In genomic region chr2:16331761-16332160, GRCh38 we compare ENCODE assay signal across 21 cellular contexts.
DNase-seq lines count a peak whose midpoint lies in the region; ATAC-seq, FAIRE-seq and TF ChIP-seq lines count a peak whose summit lies in the region.
"Had no signal": no experiment of that assay in that cellular context is flagged by ENCODE, and none has a peak within 500 bp of the region (broad histone marks: within the 10 kb centered on the region; RNA-seq: fewer than 3 reads in every experiment).

No MANE protein-coding gene starts in this region.

- DNase-seq in Caco-2, result no peak
- DNase-seq in H1 (ENCODE audit: low read depth in 1 of 2, low spot score in 2 of 2), result no peak
- DNase-seq in activated CD8-positive, alpha-beta T cell treated with anti-CD3 and anti-CD28 coated beads for 36 hours, result no peak
- DNase-seq in activated CD8-positive, alpha-beta memory T cell treated with anti-CD3 and anti-CD28 coated beads, Interleukin-2, amount 50 U/mL, for 4 hours, result no peak
- DNase-seq: CD4-positive, CD25-positive, alpha-beta regulatory T cell; CD8-positive, alpha-beta T cell; DMS 273 treated with DMSO at 0.1 percent for 48 hours; DMS79; EL; GDM1; HFFc6 had no signal

- H3K9me3 Mint-ChIP-seq in Caco-2 (ENCODE audit: unreplicated experiment) (peaks cover 19% of the 10 kb centered on the region), nephron (no peaks in the 10 kb centered on the region)
- no peaks in the 10 kb centered on the region for H3K9me3 Mint-ChIP-seq in activated CD8-positive, alpha-beta T cell treated with anti-CD3 and anti-CD28 coated beads for 36 hours
- peaks cover 4% of the 10 kb centered on the region for H3K9me3 Mint-ChIP-seq in activated T-helper 17 cell treated with anti-CD3 and anti-CD28 coated beads, Interleukin-2, amount 50 U/mL, for 72 hours
- H3K9me3 Mint-ChIP-seq: CD8-positive, alpha-beta T cell; GM23338 had no signal

- H3K14ac ChIP-seq in H1 (ENCODE audit: insufficient read length), result no peak overlapping the region

- H3K27me3 Mint-ChIP-seq in Caco-2 (ENCODE audit: insufficient read depth, unreplicated experiment) (no peaks in the 10 kb centered on the region), nephron (ENCODE audit: low read depth) (peaks cover 14% of the 10 kb centered on the region)
- H3K27me3 Mint-ChIP-seq in activated CD8-positive, alpha-beta T cell treated with anti-CD3 and anti-CD28 coated beads for 36 hours, result no peaks in the 10 kb centered on the region
- H3K27me3 Mint-ChIP-seq in activated T-helper 17 cell treated with anti-CD3 and anti-CD28 coated beads, Interleukin-2, amount 50 U/mL, for 72 hours, result peaks cover 5% of the 10 kb centered on the region
- H3K27me3 Mint-ChIP-seq: CD4-positive, CD25-positive, alpha-beta regulatory T cell had no signal

- no peak for TF ChIP-seq CTCF in Caco-2 (IDR thresholded peaks at IDR 0.05; ENCODE audit: insufficient read depth in 1 of 2, low read depth in 1 of 2, low read length in 1 of 2, severe bottlenecking in 1 of 2, unreplicated experiment in 1 of 2)
- TF ChIP-seq CTCF in H1 (IDR thresholded peaks at IDR 0.05; ENCODE audit: control extremely low read depth in 1 of 3, insufficient read depth in 1 of 3, low read depth in 1 of 3, low read length in 3 of 3), result no peak
- TF ChIP-seq CTCF in nephron (IDR thresholded peaks at IDR 0.05; ENCODE audit: unreplicated experiment in 3 of 3), result no peak
- TF ChIP-seq CTCF in activated CD8-positive, alpha-beta T cell treated with anti-CD3 and anti-CD28 coated beads for 36 hours (IDR thresholded peaks at IDR 0.05), result no peak

- H3K9me3 ChIP-seq in Caco-2 (no peaks in the 10 kb centered on the region), H1 (ENCODE audit: insufficient read depth in 2 of 2, low read depth in 1 of 2, low read length in 1 of 2) (no peaks in the 10 kb centered on the region)
- H3K9me3 ChIP-seq: BLaER1, HAP-1 had no signal

- no peak overlapping the region for H2AK5ac ChIP-seq in H1 (ENCODE audit: low read depth, low read length)

- no peak overlapping the region for H3K9ac ChIP-seq in H1 (replicated peaks in 1 of 4; ENCODE audit: extremely low read depth in 1 of 4, low read depth in 3 of 4, low read length in 3 of 4)
- H3K9ac ChIP-seq: BLaER1 had no signal

- no peak overlapping the region for H2BK120ac ChIP-seq in H1 (replicated peaks; ENCODE audit: low read depth, low read length)

- BruUV-seq in Caco-2 (replicated peaks; lab: Mats Ljungman, UMichigan), result no TSS peak

- H2BK15ac ChIP-seq in H1 (ENCODE audit: low read length), result no peak overlapping the region

- H3K56ac ChIP-seq in H1 (replicated peaks; ENCODE audit: insufficient read length, low read depth, low read length), result no peak overlapping the region

- no peak for FAIRE-seq in H1 (lab: Jason Lieb, UNC)
- FAIRE-seq: D721Med, GM12878, GM19239, H54 had no signal

- no peak overlapping the region for H3K18ac ChIP-seq in H1 (ENCODE audit: extremely low read depth, low read length)

- WGBS in H1 (ENCODE audit: extremely low coverage in 1 of 2, insufficient coverage in 1 of 2, insufficient read length in 1 of 2, insufficient replicate concordance in 2 of 2, low coverage in 1 of 2, low lambda C conversion rate in 2 of 2, missing lambda C conversion rate in 1 of 2), 2 experiments, result 89% methylated on average over 2 of the region's 2 CpGs; no CpG with 5 or more reads in 1 of the 2 experiments

- peaks cover 56% of the 10 kb centered on the region for H3K4me1 ChIP-seq in Caco-2
- peaks cover 9 to 16% (median 14%) of the 10 kb centered on the region in 4 experiments for H3K4me1 ChIP-seq in H1 (replicated peaks in 1 of 4; ENCODE audit: control insufficient read depth in 3 of 4, insufficient read depth in 4 of 4, low read length in 3 of 4)
- H3K4me1 ChIP-seq: HAP-1 had no signal

- H4K8ac ChIP-seq in H1 (ENCODE audit: extremely low read depth, insufficient read depth, low read length), result no peak overlapping the region

- H2BK12ac ChIP-seq in H1 (ENCODE audit: low read depth, low read length), result no peak overlapping the region

- no peak for TF ChIP-seq EP300 in H1 (IDR thresholded peaks at IDR 0.05; ENCODE audit: borderline replicate concordance in 1 of 2, low read depth in 2 of 2, low read length in 2 of 2)

- H2BK5ac ChIP-seq in H1 (ENCODE audit: low read depth, low read length), result no peak overlapping the region

- no peak overlapping the region for H4K91ac ChIP-seq in H1 (replicated peaks; ENCODE audit: insufficient read length, low read length)

- H3K27ac Mint-ChIP-seq in Caco-2 (ENCODE audit: unreplicated experiment) (peak overlapping the region; percentile 28), nephron (peak overlapping the region; percentile 15 to 74 (median 51))
- H3K27ac Mint-ChIP-seq in activated CD8-positive, alpha-beta T cell treated with anti-CD3 and anti-CD28 coated beads for 36 hours, result no peak overlapping the region
- H3K27ac Mint-ChIP-seq in activated T-helper 17 cell treated with anti-CD3 and anti-CD28 coated beads, Interleukin-2, amount 50 U/mL, for 72 hours, result no peak overlapping the region
- H3K27ac Mint-ChIP-seq: CD4-positive, CD25-positive, alpha-beta regulatory T cell; CD8-positive, alpha-beta T cell; GM23338; HFFc6 had no signal

- no peaks in the 10 kb centered on the region for H4K20me1 ChIP-seq in H1 (replicated peaks in 1 of 2; ENCODE audit: control insufficient read depth in 1 of 2, insufficient read depth in 2 of 2, low read length in 2 of 2)
- H4K20me1 ChIP-seq: BLaER1 had no signal

- H3K4me3 ChIP-seq in Caco-2 (ENCODE audit: low read depth, low read length) (no peak overlapping the region), H1 (ENCODE audit: extremely low read depth in 1 of 4, insufficient read depth in 2 of 4, low read depth in 3 of 4, low read length in 4 of 4) (no peak overlapping the region)
- H3K4me3 ChIP-seq: BLaER1, GM12878, GM23338, HAP-1 had no signal

- H3K4me1 Mint-ChIP-seq in Caco-2 (ENCODE audit: low read depth, unreplicated experiment), result peaks cover 76% of the 10 kb centered on the region
- peaks cover 49% of the 10 kb centered on the region for H3K4me1 Mint-ChIP-seq in nephron
- H3K4me1 Mint-ChIP-seq in activated CD8-positive, alpha-beta T cell treated with anti-CD3 and anti-CD28 coated beads for 36 hours (ENCODE audit: low read depth), result no peaks in the 10 kb centered on the region
- H3K4me1 Mint-ChIP-seq in activated T-helper 17 cell treated with anti-CD3 and anti-CD28 coated beads, Interleukin-2, amount 50 U/mL, for 72 hours, result no peaks in the 10 kb centered on the region
- H3K4me1 Mint-ChIP-seq: CD4-positive, CD25-positive, alpha-beta regulatory T cell had no signal

- POLR2A ChIA-PET in Caco-2 (lab: Charles Lee) (interaction anchor here (1.8 kb wide), 1 partner anchor 94 kb away, joined by 9 read pairs; no protein-coding TSS in a partner anchor), H1 (lab: Charles Lee; ENCODE audit: partially characterized antibody) (interaction anchor here (0.5 kb wide), 1 partner anchor 391 kb away, joined by 4 read pairs; the partner anchor contains the start of gene MYCN)
- POLR2A ChIA-PET in activated CD8-positive, alpha-beta T cell treated with anti-CD3 and anti-CD28 coated beads for 36 hours (lab: Charles Lee), result no interaction called here

- no peaks in the 10 kb centered on the region; the same call in 1 of the 2 replicates for H3K23me2 ChIP-seq in H1 (ENCODE audit: low read depth, low read length)

- H4K5ac ChIP-seq in H1 (ENCODE audit: insufficient read length, low read depth, low read length), result no peak overlapping the region

- no peak for ATAC-seq in activated CD8-positive, alpha-beta T cell treated with anti-CD3 and anti-CD28 coated beads for 36 hours
- ATAC-seq in activated T-helper 17 cell treated with anti-CD3 and anti-CD28 coated beads, Interleukin-2, amount 50 U/mL, for 72 hours (replicated peaks), result no peak
- ATAC-seq: CD8-positive, alpha-beta T cell; GM12878 had no signal

- H3K27me3 ChIP-seq in Caco-2 (replicated peaks; ENCODE audit: control insufficient read depth, insufficient read depth, low read length), result no peaks in the 10 kb centered on the region
- peaks cover 0 to 4% (median 1%) of the 10 kb centered on the region in 4 experiments; a peak in 1 of 7 replicates for H3K27me3 ChIP-seq in H1 (replicated peaks in 1 of 4; ENCODE audit: control insufficient read depth in 3 of 4, extremely low read depth in 1 of 4, insufficient read depth in 3 of 4, low read length in 3 of 4)
- H3K27me3 ChIP-seq: BLaER1 had no signal

- no peak overlapping the region for H3K23ac ChIP-seq in H1 (ENCODE audit: insufficient read length)

- no peak overlapping the region; a peak in 1 of 4 replicates for H3K4me2 ChIP-seq in H1 (ENCODE audit: insufficient read depth in 1 of 2, low read depth in 2 of 2, low read length in 2 of 2)
- H3K4me2 ChIP-seq: BLaER1 had no signal

- H3K36me3 ChIP-seq in Caco-2 (ENCODE audit: control insufficient read depth, insufficient read depth, low read length), result no peaks in the 10 kb centered on the region
- no peaks in the 10 kb centered on the region for H3K36me3 ChIP-seq in H1 (ENCODE audit: control insufficient read depth in 2 of 4, insufficient read depth in 4 of 4, low read length in 3 of 4)
- H3K36me3 ChIP-seq: BLaER1, HAP-1 had no signal

- H3K4ac ChIP-seq in H1 (replicated peaks; ENCODE audit: insufficient read length, low read depth, low read length), result peak overlapping the region; percentile 13

- intact Hi-C loops in Caco-2 (cut with micrococcal nuclease; ENCODE audit: unreplicated experiment), result loop anchor here (5.0 kb wide), 1 partner anchor 229 kb away; no protein-coding TSS in a partner anchor
- intact Hi-C loops in activated CD8-positive, alpha-beta T cell treated with anti-CD3 and anti-CD28 coated beads for 36 hours (cut with micrococcal nuclease), result no loop called here

- H3K79me1 ChIP-seq in H1 (ENCODE audit: low read depth, low read length), result no peaks in the 10 kb centered on the region

- H2BK20ac ChIP-seq in H1 (ENCODE audit: low read length), result no peak overlapping the region

- H3K27ac ChIP-seq in H1 (ENCODE audit: low read depth, low read length), result no peak overlapping the region
- H3K27ac ChIP-seq: BLaER1, C4-2B had no signal

- no peaks in the 10 kb centered on the region for H3K79me2 ChIP-seq in H1 (ENCODE audit: control insufficient read depth in 1 of 2, insufficient read depth in 2 of 2, low read length in 2 of 2)

- CTCF ChIA-PET in Caco-2 (lab: Charles Lee), result no interaction called here
- CTCF ChIA-PET in H1 (lab: Charles Lee; ENCODE audit: partially characterized antibody), result no interaction called here
- CTCF ChIA-PET in activated CD8-positive, alpha-beta T cell treated with anti-CD3 and anti-CD28 coated beads for 36 hours (lab: Charles Lee), result no interaction called here

- TF ChIP-seq RAD21 in H1 (IDR thresholded peaks at IDR 0.05 in 1 of 2, conservative IDR thresholded peaks at IDR 0.05 in 1 of 2; ENCODE audit: low read depth in 2 of 2, low read length in 2 of 2), result no peak

- peaks cover 16% of the 10 kb centered on the region for H3K36me3 Mint-ChIP-seq in Caco-2 (ENCODE audit: insufficient read depth, unreplicated experiment)
- H3K36me3 Mint-ChIP-seq in nephron (ENCODE audit: low read depth), result no peaks in the 10 kb centered on the region
- no peaks in the 10 kb centered on the region for H3K36me3 Mint-ChIP-seq in activated CD8-positive, alpha-beta T cell treated with anti-CD3 and anti-CD28 coated beads for 36 hours (ENCODE audit: low read depth)
- H3K36me3 Mint-ChIP-seq in activated T-helper 17 cell treated with anti-CD3 and anti-CD28 coated beads, Interleukin-2, amount 50 U/mL, for 72 hours (ENCODE audit: low read depth), result no peaks in the 10 kb centered on the region
- H3K36me3 Mint-ChIP-seq: CD4-positive, CD25-positive, alpha-beta regulatory T cell; CD8-positive, alpha-beta T cell had no signal

- H3K4me3 Mint-ChIP-seq in Caco-2 (ENCODE audit: unreplicated experiment) (no peak overlapping the region), nephron (no peak overlapping the region)
- no peak overlapping the region for H3K4me3 Mint-ChIP-seq in activated CD8-positive, alpha-beta T cell treated with anti-CD3 and anti-CD28 coated beads for 36 hours
- H3K4me3 Mint-ChIP-seq in activated T-helper 17 cell treated with anti-CD3 and anti-CD28 coated beads, Interleukin-2, amount 50 U/mL, for 72 hours, result no peak overlapping the region
- H3K4me3 Mint-ChIP-seq: CD4-positive, CD25-positive, alpha-beta regulatory T cell; CD8-positive, alpha-beta T cell; GM23338; HFFc6 had no signal

- TF ChIP-seq POLR2A in H1 (IDR thresholded peaks at IDR 0.05; ENCODE audit: control extremely low read depth in 1 of 2, low read depth in 2 of 2, low read length in 2 of 2), result no peak

- no peak overlapping the region for H2AFZ ChIP-seq in H1 (ENCODE audit: low read length)
- H2AFZ ChIP-seq: GM23338 had no signal

Comparison
In these comparisons a context has a peak if more than half of its experiments do, and no peak if none do; other contexts are left out.
1. H3K27ac Mint-ChIP-seq: peak in Caco-2 (single experiment) and nephron (3 of 3); none in activated CD8-positive, alpha-beta T cell treated with anti-CD3 and anti-CD28 coated beads for 36 hours (single experiment) and activated T-helper 17 cell treated with anti-CD3 and anti-CD28 coated beads, Interleukin-2, amount 50 U/mL, for 72 hours (single experiment).